1 cellular context compared by ENCODE assay signal in the genomic region with DNA sequence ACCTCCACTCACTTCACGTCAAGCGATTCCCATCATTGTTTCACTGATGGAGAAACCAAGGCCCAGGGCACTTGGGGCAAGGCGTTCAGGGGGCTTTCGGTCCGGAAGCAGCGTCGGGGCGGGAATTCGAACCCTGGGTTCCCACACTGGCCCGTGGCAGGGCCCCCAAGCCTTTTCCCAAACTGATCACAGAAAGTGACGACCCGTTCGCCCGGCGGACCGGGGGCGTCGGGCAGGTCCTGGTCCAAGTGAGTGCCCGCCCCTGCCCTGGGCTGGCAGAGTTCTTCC.
TF ChIP-seq lines count a peak whose summit lies in the region.

No MANE protein-coding gene starts in this region.

TF ChIP-seq in SK-N-SH treated with all-trans-retinoic acid at 6 μM for 48 hours, 23 proteins besides CTCF, POLR2A, EP300 and RAD21 (continued from another document):
- TF ChIP-seq, protein P1, sequence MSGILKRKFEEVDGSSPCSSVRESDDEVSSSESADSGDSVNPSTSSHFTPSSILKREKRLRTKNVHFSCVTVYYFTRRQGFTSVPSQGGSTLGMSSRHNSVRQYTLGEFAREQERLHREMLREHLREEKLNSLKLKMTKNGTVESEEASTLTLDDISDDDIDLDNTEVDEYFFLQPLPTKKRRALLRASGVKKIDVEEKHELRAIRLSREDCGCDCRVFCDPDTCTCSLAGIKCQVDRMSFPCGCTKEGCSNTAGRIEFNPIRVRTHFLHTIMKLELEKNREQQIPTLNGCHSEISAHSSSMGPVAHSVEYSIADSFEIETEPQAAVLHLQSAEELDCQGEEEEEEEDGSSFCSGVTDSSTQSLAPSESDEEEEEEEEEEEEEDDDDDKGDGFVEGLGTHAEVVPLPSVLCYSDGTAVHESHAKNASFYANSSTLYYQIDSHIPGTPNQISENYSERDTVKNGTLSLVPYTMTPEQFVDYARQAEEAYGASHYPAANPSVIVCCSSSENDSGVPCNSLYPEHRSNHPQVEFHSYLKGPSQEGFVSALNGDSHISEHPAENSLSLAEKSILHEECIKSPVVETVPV (CRISPR knock-in tag; IDR thresholded peaks at IDR 0.05): no peak
